19 cellular contexts compared by ENCODE assay signal in the genomic region with DNA sequence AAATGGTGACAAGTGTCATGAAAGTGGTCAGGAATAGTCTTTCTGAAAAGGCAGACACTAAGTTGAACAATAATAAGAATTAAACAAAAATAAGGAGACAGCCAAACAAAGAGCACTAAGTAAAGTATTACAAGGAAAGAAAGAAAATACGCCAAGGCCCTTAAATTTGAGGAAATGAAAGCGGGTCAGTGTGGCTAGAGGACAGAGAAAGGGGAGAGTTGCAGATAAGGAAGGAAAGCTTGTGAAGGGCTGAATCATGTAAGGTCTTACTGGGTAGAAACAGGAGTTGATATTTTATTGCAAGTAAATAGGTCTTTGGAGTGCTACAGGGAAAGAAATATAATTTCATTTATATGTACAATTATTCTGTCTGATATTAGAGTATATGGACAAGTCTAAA.
"Had no signal": no experiment of that assay in that cellular context is flagged by ENCODE, and none has a peak within 500 bp of the region (broad histone marks: within the 10 kb centered on the region; RNA-seq: fewer than 3 reads in every experiment).

No MANE protein-coding gene starts in this region.

- H3K4me3 Mint-ChIP-seq: activated B cell treated with CpG ODN at 0.5 μM for 24 hours; activated CD4-positive, alpha-beta T cell treated with anti-CD3 and anti-CD28 coated beads, Interleukin-2, amount 10 ng/mL, durations not matched to agents 7 days and 5 days; activated naive CD4-positive, alpha-beta T cell treated with anti-CD3 and anti-CD28 coated beads for 36 hours; activated T-helper 17 cell treated with anti-CD3 and anti-CD28 coated beads, Interleukin-2, amount 50 U/mL, for 72 hours; naive B cell had no signal

- H3K9me3 ChIP-seq: body of pancreas, heart left ventricle, pancreas, suprapubic skin, upper lobe of left lung had no signal

- H3K27ac ChIP-seq: body of pancreas, pancreas, suprapubic skin, upper lobe of left lung had no signal

- H3K36me3 Mint-ChIP-seq: naive B cell had no signal

- H3K27me3 ChIP-seq: body of pancreas, heart left ventricle, pancreas, suprapubic skin, upper lobe of left lung had no signal

- H3K4me3 ChIP-seq: body of pancreas, heart left ventricle, pancreas, suprapubic skin, upper lobe of left lung had no signal

- H3K27me3 Mint-ChIP-seq: activated B cell treated with CpG ODN at 0.5 μM for 24 hours; activated CD4-positive, alpha-beta T cell treated with anti-CD3 and anti-CD28 coated beads, Interleukin-2, amount 10 ng/mL, durations not matched to agents 7 days and 5 days; activated T-helper 17 cell treated with anti-CD3 and anti-CD28 coated beads, Interleukin-2, amount 50 U/mL, for 72 hours; naive B cell had no signal

- H3K9me3 Mint-ChIP-seq: activated CD4-positive, alpha-beta T cell treated with anti-CD3 and anti-CD28 coated beads, Interleukin-2, amount 10 ng/mL, durations not matched to agents 7 days and 5 days; naive B cell had no signal

- H3K36me3 ChIP-seq: heart left ventricle, pancreas, suprapubic skin, upper lobe of left lung had no signal

- DNase-seq: activated B cell treated with CpG ODN at 0.5 μM for 24 hours; activated CD4-positive, alpha-beta T cell treated with anti-CD3 and anti-CD28 coated beads, Interleukin-2, amount 10 ng/mL, durations not matched to agents 7 days and 5 days; activated CD8-positive, alpha-beta memory T cell treated with anti-CD3 and anti-CD28 coated beads for 24 hours; activated naive CD4-positive, alpha-beta T cell treated with anti-CD3 and anti-CD28 coated beads for 36 hours; activated T-cell treated with anti-CD3 and anti-CD28 coated beads for 4 hours; body of pancreas; central memory CD4-positive, alpha-beta T cell; cortex of kidney; effector memory CD4-positive, alpha-beta T cell; heart left ventricle; naive B cell; pancreas; retina; stimulated activated CD4-positive, alpha-beta T cell treated with anti-CD3 and anti-CD28 coated beads, Interleukin-4, amount 100 ng/mL, for 1 hour; stimulated activated CD8-positive, alpha-beta memory T cell treated with anti-CD3 and anti-CD28 coated beads, Interleukin-4, amount 100 ng/mL, for 48 hours; stimulated activated naive CD8-positive, alpha-beta T cell treated with anti-CD3 and anti-CD28 coated beads, Interleukin-15, Interleukin-2, amounts not matched to agents 100 U/mL and 50 U/mL, for 24 hours; upper lobe of left lung had no signal

- H3K4me1 ChIP-seq: body of pancreas, pancreas, suprapubic skin, upper lobe of left lung had no signal

- H3K27ac Mint-ChIP-seq: activated B cell treated with CpG ODN at 0.5 μM for 24 hours; activated CD4-positive, alpha-beta T cell treated with anti-CD3 and anti-CD28 coated beads, Interleukin-2, amount 10 ng/mL, durations not matched to agents 7 days and 5 days; activated naive CD4-positive, alpha-beta T cell treated with anti-CD3 and anti-CD28 coated beads for 36 hours; activated T-helper 17 cell treated with anti-CD3 and anti-CD28 coated beads, Interleukin-2, amount 50 U/mL, for 72 hours; naive B cell had no signal

- H3K4me1 Mint-ChIP-seq: activated B cell treated with CpG ODN at 0.5 μM for 24 hours; activated CD4-positive, alpha-beta T cell treated with anti-CD3 and anti-CD28 coated beads, Interleukin-2, amount 10 ng/mL, durations not matched to agents 7 days and 5 days; activated T-helper 17 cell treated with anti-CD3 and anti-CD28 coated beads, Interleukin-2, amount 50 U/mL, for 72 hours had no signal
